ENCODE assay signal across 8 cellular contexts in genomic region chr3:100590114-100590839, GRCh38.
DNase-seq lines count a peak whose midpoint lies in the region; ATAC-seq and TF ChIP-seq lines count a peak whose summit lies in the region.

No MANE protein-coding gene starts in this region.

- DNase-seq in AG10803 (ENCODE audit: low read depth) = peak; percentile 67
- peak; percentile 39 for DNase-seq in NCI-H2171 (lab: John Stamatoyannopoulos, UW)
- DNase-seq in cerebellar cortex (ENCODE audit: low spot score) = peak; percentile 79
- DNase-seq in kidney tubule cell (ENCODE audit: low spot score) = peak; percentile 71
- DNase-seq in stimulated activated CD4-positive, alpha-beta T cell treated with anti-CD3 and anti-CD28 coated beads, Interleukin-4, amount 100 ng/mL, for 48 hours (ENCODE audit: low read depth in 2 of 2) = peak; percentile 27 to 31

- TF ChIP-seq CTCF in AG10803 (conservative IDR thresholded peaks at IDR 0.05; ENCODE audit: low read length) = peak; percentile 93
- TF ChIP-seq CTCF in WI38 (IDR thresholded peaks at IDR 0.05; ENCODE audit: low read depth, low read length) = peak; percentile 74

- H3K4me3 ChIP-seq in AG10803 (ENCODE audit: low read length) (peak overlapping the region; percentile 19; the same call in 1 of the 2 replicates), WI38 (ENCODE audit: low read depth, low read length) (no peak overlapping the region)

- ATAC-seq in GM18861 (IDR thresholded peaks at IDR 0.05; ENCODE audit: unreplicated experiment) = peak; percentile 84
- ATAC-seq in HG03108 (IDR thresholded peaks at IDR 0.05; ENCODE audit: unreplicated experiment) = peak; percentile 78

Comparison
In these comparisons a context has a peak if more than half of its experiments do, and no peak if none do; other contexts are left out.
1. DNase-seq: peak in every context shown above with its lines; median percentile 79 in cerebellar cortex; 71 in kidney tubule cell; 67 in AG10803; 39 in NCI-H2171; 29 in stimulated activated CD4-positive, alpha-beta T cell treated with anti-CD3 and anti-CD28 coated beads, Interleukin-4, amount 100 ng/mL, for 48 hours.